In genomic region chr14:49687942-49688700, GRCh38 we compare ENCODE assay signal across 1 cellular context.
A peak's percentile ranks its signal among the peaks of the same experiment; 100 is the strongest.
TF ChIP-seq lines count a peak whose summit lies in the region.

Gene POLE2, minus strand, starts transcription at chr14:49688214. Its CDS starts 11 bp downstream, at chr14:49688203.

TF ChIP-seq in HepG2, 621 proteins besides CTCF, POLR2A, EP300 and RAD21 (continued from another document and continues in another):
- TF ChIP-seq ZHX2 (IDR thresholded peaks at IDR 0.05; ENCODE audit: low read depth) (peak; percentile 54; the same call in 1 of the 2 replicates), ZHX2 (CRISPR knock-in tag; IDR thresholded peaks at IDR 0.05; ENCODE audit: borderline replicate concordance) (peak; percentile 37; the same call in 1 of the 2 replicates), AGO2 (optimal IDR thresholded peaks at IDR 0.05; ENCODE audit: low read depth, low read length) (no peak), SP2 (CRISPR knock-in tag; IDR thresholded peaks at IDR 0.05) (peak; percentile 64), SCMH1 (CRISPR knock-in tag; IDR thresholded peaks at IDR 0.05; ENCODE audit: borderline replicate concordance) (no peak), ZNF12 (CRISPR knock-in tag; IDR thresholded peaks at IDR 0.05) (no peak; the same call in none of the 2 replicates), ZNF580 (CRISPR knock-in tag; IDR thresholded peaks at IDR 0.05; ENCODE audit: borderline replicate concordance, low read depth) (peak; percentile 62; the same call in 1 of the 2 replicates), ESRRA (CRISPR knock-in tag; IDR thresholded peaks at IDR 0.05; ENCODE audit: low read depth) (0 out of 2 replicates have a peak, but pooled peaks have one; percentile 55), HMGA1 (CRISPR knock-in tag; conservative IDR thresholded peaks at IDR 0.05) (no peak), ZNF318 (CRISPR knock-in tag; IDR thresholded peaks at IDR 0.05) (peak; percentile 67; the same call in 1 of the 2 replicates), NFRKB (IDR thresholded peaks at IDR 0.05) (no peak), KIAA2018 (CRISPR knock-in tag; IDR thresholded peaks at IDR 0.05; ENCODE audit: borderline replicate concordance) (no peak), ZNF776 (CRISPR knock-in tag; IDR thresholded peaks at IDR 0.05) (peak; percentile 41; the same call in 1 of the 2 replicates), MEIS1 (CRISPR knock-in tag; IDR thresholded peaks at IDR 0.05; ENCODE audit: borderline replicate concordance) (peak; percentile 77), TARDBP (CRISPR knock-in tag; IDR thresholded peaks at IDR 0.05) (0 out of 2 replicates have a peak, but pooled peaks have one; percentile 43), CREBL2 (CRISPR knock-in tag; IDR thresholded peaks at IDR 0.05; ENCODE audit: borderline replicate concordance) (0 out of 2 replicates have a peak, but pooled peaks have one; percentile 17), ZNF605 (CRISPR knock-in tag; IDR thresholded peaks at IDR 0.05) (peak; percentile 68; the same call in 1 of the 2 replicates), ZNF773 (CRISPR knock-in tag; IDR thresholded peaks at IDR 0.05; ENCODE audit: borderline replicate concordance) (peak; percentile 43; the same call in 1 of the 2 replicates), HNRNPUL1 (IDR thresholded peaks at IDR 0.05; ENCODE audit: low read depth, low read length) (no peak), UBTF (CRISPR knock-in tag; IDR thresholded peaks at IDR 0.05) (peak; percentile 75), ZNF513 (CRISPR knock-in tag; conservative IDR thresholded peaks at IDR 0.05) (no peak), GABPB1 (CRISPR knock-in tag; IDR thresholded peaks at IDR 0.05) (peak; percentile 89)
